Comparison of ENCODE assay signal across 12 cellular contexts in the genomic region with DNA sequence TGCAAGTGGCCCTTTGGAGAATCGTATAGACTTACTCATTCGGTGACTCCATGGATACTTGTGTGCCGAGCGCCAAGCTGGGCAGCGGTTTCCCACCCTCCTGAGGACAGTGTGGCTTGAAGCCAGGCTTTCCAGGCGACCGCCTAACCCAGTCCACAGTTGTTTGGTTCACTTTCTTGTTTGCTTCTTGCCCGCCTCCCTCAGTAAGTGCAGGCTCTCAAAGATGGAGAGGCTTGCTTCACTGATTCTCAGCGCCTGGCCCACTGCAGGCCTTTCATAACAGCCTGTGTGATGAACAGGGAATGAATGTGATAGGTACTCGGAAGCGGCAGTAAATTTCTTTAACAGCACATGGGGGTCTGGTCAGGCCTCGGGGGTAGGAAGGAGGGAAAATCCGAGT. TPM values are rescaled to one million over a fixed set of nuclear protein-coding genes. Genes with fewer than 3 reads are reported as not detected.
"Had no signal": no experiment of that assay in that cellular context is flagged by ENCODE, and none has a peak within 500 bp of the region (broad histone marks: within the 10 kb centered on the region; RNA-seq: fewer than 3 reads in every experiment).

No MANE protein-coding gene starts in this region.

- H3K4me3 Mint-ChIP-seq: activated B cell treated with CpG ODN at 0.5 μM for 24 hours; activated CD4-positive, alpha-beta T cell treated with anti-CD3 and anti-CD28 coated beads, Interleukin-2, amount 10 ng/mL, durations not matched to agents 7 days and 5 days; stimulated activated naive CD8-positive, alpha-beta T cell treated with anti-CD3 and anti-CD28 coated beads, Interleukin-15, amount 100 ng/mL, for 72 hours; T-helper 17 cell had no signal

- H3K9me3 Mint-ChIP-seq: activated B cell treated with CpG ODN at 0.5 μM for 24 hours; activated CD4-positive, alpha-beta T cell treated with anti-CD3 and anti-CD28 coated beads, Interleukin-2, amount 10 ng/mL, durations not matched to agents 7 days and 5 days; stimulated activated naive CD8-positive, alpha-beta T cell treated with anti-CD3 and anti-CD28 coated beads, Interleukin-15, amount 100 ng/mL, for 72 hours had no signal

- H3K27ac ChIP-seq: esophagus squamous epithelium, psoas muscle, right lobe of liver had no signal

- H3K27me3 ChIP-seq: esophagus squamous epithelium, right lobe of liver, upper lobe of left lung had no signal

- H3K9me3 ChIP-seq: esophagus squamous epithelium, psoas muscle, right lobe of liver, upper lobe of left lung had no signal

- H3K27me3 Mint-ChIP-seq: activated B cell treated with CpG ODN at 0.5 μM for 24 hours; activated CD4-positive, alpha-beta T cell treated with anti-CD3 and anti-CD28 coated beads, Interleukin-2, amount 10 ng/mL, durations not matched to agents 7 days and 5 days; stimulated activated naive CD8-positive, alpha-beta T cell treated with anti-CD3 and anti-CD28 coated beads, Interleukin-15, amount 100 ng/mL, for 72 hours; T-helper 17 cell had no signal

- DNase-seq: activated B cell treated with CpG ODN at 0.5 μM for 24 hours; activated CD4-positive, alpha-beta T cell treated with anti-CD3 and anti-CD28 coated beads, Interleukin-2, amount 10 ng/mL, durations not matched to agents 7 days and 5 days; activated CD8-positive, alpha-beta memory T cell treated with anti-CD3 and anti-CD28 coated beads, Interleukin-2, amount 50 U/mL, for 48 hours; esophagus squamous epithelium; hippocampal formation; psoas muscle; stimulated activated naive CD8-positive, alpha-beta T cell treated with anti-CD3 and anti-CD28 coated beads, Interleukin-15, amount 100 ng/mL, for 72 hours; T-helper 17 cell had no signal

- H3K4me1 ChIP-seq: right lobe of liver had no signal

- H3K27ac Mint-ChIP-seq: activated B cell treated with CpG ODN at 0.5 μM for 24 hours; activated CD4-positive, alpha-beta T cell treated with anti-CD3 and anti-CD28 coated beads, Interleukin-2, amount 10 ng/mL, durations not matched to agents 7 days and 5 days had no signal

- H3K4me3 ChIP-seq: esophagus squamous epithelium, psoas muscle, right lobe of liver, smooth muscle cell, upper lobe of left lung had no signal

RNA-seq across cellular contexts. Expression of gene CHRM4, which starts 21.3 kb away (rescaled TPM):
- total RNA-seq: esophagus squamous epithelium, fibroblast of villous mesenchyme, psoas muscle, right lobe of liver had no signal
